ENCODE assay signal across 10 cellular contexts in the genomic region with DNA sequence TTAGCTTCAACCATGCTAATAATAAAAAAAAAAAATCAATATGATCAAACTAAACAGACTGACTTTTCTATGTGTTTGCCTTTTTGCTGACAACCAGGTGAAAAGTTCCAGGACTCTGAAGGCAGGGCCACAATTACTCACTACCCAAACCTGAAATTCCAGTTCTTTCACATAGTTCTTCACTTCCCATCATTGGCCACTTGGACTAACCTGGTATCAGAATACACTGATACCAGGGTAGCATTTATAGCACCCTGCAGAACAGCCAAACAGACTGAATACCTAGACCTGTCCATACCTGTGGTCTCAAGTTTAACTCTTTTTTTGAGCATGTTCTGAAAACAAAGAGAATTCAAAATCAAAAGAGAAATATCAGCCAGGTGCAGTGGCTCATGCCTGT. TPM values are rescaled to one million over a fixed set of nuclear protein-coding genes. Genes with fewer than 3 reads are reported as not detected.
DNase-seq lines count a peak whose midpoint lies in the region; ATAC-seq and TF ChIP-seq lines count a peak whose summit lies in the region.
"Had no signal": no experiment of that assay in that cellular context is flagged by ENCODE, and none has a peak within 500 bp of the region (broad histone marks: within the 10 kb centered on the region; RNA-seq: fewer than 3 reads in every experiment).

No MANE protein-coding gene starts in this region.

- H3K27ac Mint-ChIP-seq in activated CD4-positive, alpha-beta T cell treated with anti-CD3 and anti-CD28 coated beads, Interleukin-2, amount 10 ng/mL, durations not matched to agents 24 days and 14 days, result peak overlapping the region; percentile 76

- H3K9me2 ChIP-seq in OCI-LY1 (ENCODE audit: low read depth, low read length), result no peaks in the 10 kb centered on the region

- no peaks in the 10 kb centered on the region for H3K9me3 Mint-ChIP-seq in activated CD4-positive, alpha-beta T cell treated with anti-CD3 and anti-CD28 coated beads, Interleukin-2, amount 10 ng/mL, durations not matched to agents 24 days and 14 days

- DNase-seq in activated CD4-positive, alpha-beta T cell treated with anti-CD3 and anti-CD28 coated beads, Interleukin-2, amount 10 ng/mL, durations not matched to agents 24 days and 14 days, result no peak
- no peak for DNase-seq in activated CD4-positive, alpha-beta T cell treated with anti-CD3 and anti-CD28 coated beads for 4 hours
- DNase-seq in iPS-NIHi11 (ENCODE audit: low spot score) (peak; percentile 70), testis (no peak), erythroblast (lab: John Stamatoyannopoulos, UW) (no peak)
- DNase-seq: heart left ventricle; stimulated activated CD4-positive, alpha-beta T cell treated with anti-CD3 and anti-CD28 coated beads, Interleukin-4, amount 100 ng/mL, for 1 hour had no signal

- H3F3A ChIP-seq in OCI-LY1 (ENCODE audit: insufficient read depth, low read length), result no peaks in the 10 kb centered on the region; the same call in 1 of the 2 replicates

- H3K4me1 ChIP-seq in OCI-LY1 (ENCODE audit: insufficient read depth, low read length, severe bottlenecking) (peaks cover 98% of the 10 kb centered on the region), testis (peaks cover 18% of the 10 kb centered on the region)

- no peak for ATAC-seq in HG02588 (IDR thresholded peaks at IDR 0.05; ENCODE audit: unreplicated experiment)
- ATAC-seq in GM18517 (IDR thresholded peaks at IDR 0.05; ENCODE audit: unreplicated experiment), result no peak

- peaks cover 61% of the 10 kb centered on the region for H3K4me1 Mint-ChIP-seq in activated CD4-positive, alpha-beta T cell treated with anti-CD3 and anti-CD28 coated beads, Interleukin-2, amount 10 ng/mL, durations not matched to agents 24 days and 14 days

- no peak for TF ChIP-seq CTCF in OCI-LY1 (IDR thresholded peaks at IDR 0.05; ENCODE audit: low read length)
- no peak for TF ChIP-seq CTCF in testis (IDR thresholded peaks at IDR 0.05)

- peaks cover 83% of the 10 kb centered on the region for H3K36me3 ChIP-seq in OCI-LY1 (ENCODE audit: insufficient read depth, low read length)
- no peaks in the 10 kb centered on the region for H3K36me3 ChIP-seq in testis (ENCODE audit: low read depth, missing control alignments)

- no peaks in the 10 kb centered on the region for H4K20me1 ChIP-seq in OCI-LY1 (ENCODE audit: insufficient read depth, low read length)

- intact Hi-C loops in activated CD4-positive, alpha-beta T cell treated with anti-CD3 and anti-CD28 coated beads, Interleukin-2, amount 10 ng/mL, durations not matched to agents 24 days and 14 days (cut with micrococcal nuclease), result no loop called here
- intact Hi-C loops in testis (cut with DNase I; ENCODE audit: low total_unique reads), result no loop called here

- no peak overlapping the region for H2AFZ ChIP-seq in OCI-LY1 (ENCODE audit: low read length)

- H3K9ac ChIP-seq in OCI-LY1 (ENCODE audit: low read length), result peak overlapping the region; percentile 41

- H3K4me2 ChIP-seq in OCI-LY1 (ENCODE audit: low read length), result peak overlapping the region; percentile 63

- H3K9me3 ChIP-seq in OCI-LY1 (ENCODE audit: low read length), result no peaks in the 10 kb centered on the region
- H3K9me3 ChIP-seq in testis, result no peaks in the 10 kb centered on the region
- H3K9me3 ChIP-seq: heart left ventricle had no signal

- H3K27ac ChIP-seq in OCI-LY1 (ENCODE audit: low read depth, low read length, poor library complexity, severe bottlenecking), result peak overlapping the region; percentile 90
- H3K27ac ChIP-seq in testis, result peak overlapping the region; percentile 57 to 67

- TF ChIP-seq POLR2A in testis (IDR thresholded peaks at IDR 0.05) (no peak), erythroblast (IDR thresholded peaks at IDR 0.05; ENCODE audit: low read length) (no peak)

- peak overlapping the region; percentile 3 for H3K4me3 ChIP-seq in OCI-LY1 (ENCODE audit: low read depth, low read length, poor library complexity, severe bottlenecking)
- no peak overlapping the region for H3K4me3 ChIP-seq in testis
- H3K4me3 ChIP-seq: heart left ventricle had no signal

- peaks cover 30% of the 10 kb centered on the region for H3K36me3 Mint-ChIP-seq in activated CD4-positive, alpha-beta T cell treated with anti-CD3 and anti-CD28 coated beads, Interleukin-2, amount 10 ng/mL, durations not matched to agents 24 days and 14 days (ENCODE audit: low read depth)

- peaks cover 100% of the 10 kb centered on the region for H3K79me2 ChIP-seq in OCI-LY1 (ENCODE audit: insufficient read depth, low read length)

- peak overlapping the region; percentile 35 for H3K4me3 Mint-ChIP-seq in activated CD4-positive, alpha-beta T cell treated with anti-CD3 and anti-CD28 coated beads, Interleukin-2, amount 10 ng/mL, durations not matched to agents 24 days and 14 days

- no peaks in the 10 kb centered on the region for H3K27me3 Mint-ChIP-seq in activated CD4-positive, alpha-beta T cell treated with anti-CD3 and anti-CD28 coated beads, Interleukin-2, amount 10 ng/mL, durations not matched to agents 24 days and 14 days

- no peaks in the 10 kb centered on the region for H3K27me3 ChIP-seq in OCI-LY1 (ENCODE audit: insufficient read depth, low read length)
- H3K27me3 ChIP-seq in testis, result no peaks in the 10 kb centered on the region
- H3K27me3 ChIP-seq: heart left ventricle had no signal

RNA-seq across cellular contexts. Expression of gene ELF1, which starts 25.1 kb away (rescaled TPM):
- total RNA-seq in activated CD4-positive, alpha-beta T cell treated with anti-CD3 and anti-CD28 coated beads, Interleukin-2, amount 10 ng/mL, durations not matched to agents 24 days and 14 days, result 65.0 and 65.8 TPM in 2 replicates
- 10 to 100 TPM; 54.8 to 67.5 TPM for total RNA-seq in testis
- 32.8 TPM for polyA plus RNA-seq in testis (ENCODE audit: insufficient read depth, low read depth, low replicate concordance)
